8 cellular contexts compared by ENCODE assay signal in the genomic region with DNA sequence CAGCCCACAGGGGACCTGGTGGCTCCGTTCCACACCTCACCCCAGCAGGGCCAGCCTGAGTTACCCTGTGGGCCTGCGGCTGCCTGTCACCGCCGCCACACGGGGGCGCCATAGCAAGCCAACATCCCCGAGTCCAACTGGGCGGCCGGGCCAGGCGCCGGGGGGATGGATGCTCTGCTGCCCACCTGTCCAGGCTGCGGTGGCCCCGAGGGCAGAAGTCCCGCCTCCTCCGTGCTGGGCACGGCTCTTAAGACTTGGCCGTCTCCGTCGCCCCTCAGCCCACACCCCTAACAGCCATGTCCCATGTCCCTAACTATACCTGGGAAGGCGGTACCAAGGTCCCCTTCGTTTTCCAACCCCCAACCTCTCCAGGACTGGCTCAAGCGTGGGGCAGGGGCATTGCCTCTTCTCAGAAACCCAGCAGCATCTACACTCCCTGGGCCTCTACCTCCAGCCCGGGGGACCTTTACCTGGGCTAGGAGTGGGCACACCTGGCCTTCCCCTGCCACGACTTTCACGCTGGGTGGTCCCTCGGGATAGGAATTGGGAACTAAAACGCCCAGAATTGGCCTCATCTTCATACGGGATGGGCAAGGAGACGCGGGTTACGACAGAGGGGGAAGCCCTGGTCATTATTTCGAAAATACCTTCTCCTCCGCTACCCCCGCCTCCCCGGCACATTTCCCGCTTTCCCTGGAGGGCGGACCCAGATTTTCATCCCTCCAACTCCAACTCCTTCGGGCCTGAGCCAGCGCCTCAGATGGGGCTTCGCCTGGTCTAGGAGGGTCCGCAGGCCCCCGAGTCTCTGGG. TPM values are rescaled to one million over a fixed set of nuclear protein-coding genes. Genes with fewer than 3 reads are reported as not detected.
DNase-seq lines count a peak whose midpoint lies in the region; ATAC-seq and TF ChIP-seq lines count a peak whose summit lies in the region.

No MANE protein-coding gene starts in this region.

- TF ChIP-seq CTCF in HFFc6 (IDR thresholded peaks at IDR 0.05) (peak; percentile 99), VCaP (conservative IDR thresholded peaks at IDR 0.05) (peak; percentile 95)

- H3K4me3 ChIP-seq in GM08714 (ENCODE audit: low read length) (peak overlapping the region; percentile 78), skin epidermis (peak overlapping the region; percentile 55 to 87 (median 74))

- peaks cover 12% of the 10 kb centered on the region; the same call in 1 of the 2 replicates for H3K36me3 Mint-ChIP-seq in HFFc6 (ENCODE audit: low read depth)

- H3K27ac Mint-ChIP-seq in HFFc6, result peak overlapping the region; percentile 89

- peaks cover 13% of the 10 kb centered on the region for H3K9me3 Mint-ChIP-seq in HFFc6

- H3K4me3 Mint-ChIP-seq in HFFc6, result peak overlapping the region; percentile 90

- ATAC-seq in HG03025 (IDR thresholded peaks at IDR 0.05; ENCODE audit: low FRiP score, unreplicated experiment), result no peak

- H3K27ac ChIP-seq in VCaP (peak overlapping the region; percentile 78), skin epidermis (peak overlapping the region in 20 of 21 experiments; percentile 26 to 95 (median 83))

- peak; percentile 49 for DNase-seq in HFFc6
- DNase-seq in NCI-H146 treated with DMSO at 0.1 percent for 48 hours (lab: John Stamatoyannopoulos, UW; ENCODE audit: unreplicated experiment), result peak; percentile 8
- peak; percentile 83 to 92 for DNase-seq in T47D (ENCODE audit: low read depth in 1 of 2, low spot score in 1 of 2)
- DNase-seq in iPS-NIHi7 (ENCODE audit: extremely low spot score), result peak; percentile 86

- no peaks in the 10 kb centered on the region; the same call in 1 of the 2 replicates for H3K4me1 Mint-ChIP-seq in HFFc6 (ENCODE audit: low read depth)

- in situ Hi-C loops in T47D (cut with HindIII; ENCODE audit: low pct_unique_long_range_greater_than_20kb, low sequenced_read_pairs), result no loop called here

- peaks cover 17% of the 10 kb centered on the region for H3K27me3 Mint-ChIP-seq in HFFc6 (ENCODE audit: insufficient read depth)

RNA-seq across cellular contexts. Expression of a gene that starts 1.1 kb away (rescaled TPM):
- under 1 TPM; 0.28 to 0.62 (median 0.49) TPM for total RNA-seq in HFFc6 (2021; fragmentation: NEBNext Ultra II Directional; extraction: Animal tissue kit (Norgen Biotek cat#: 25700))

RNA-seq across cellular contexts. Expression of a gene that starts 38.1 kb away (rescaled TPM):
- 1 to 10 TPM in 5 of 6 experiments, under 1 TPM in 1; 0.99 to 2.8 (median 1.3) TPM for total RNA-seq in HFFc6 (2021; fragmentation: NEBNext Ultra II Directional; extraction: Animal tissue kit (Norgen Biotek cat#: 25700))

Comparison
In these comparisons a context has a peak if more than half of its experiments do, and no peak if none do; other contexts are left out.
1. DNase-seq: peak in every context shown above with its lines; median percentile 88 in T47D; 86 in iPS-NIHi7; 49 in HFFc6; 8 in NCI-H146 treated with DMSO at 0.1 percent for 48 hours.